ENCODE assay signal across 8 cellular contexts in the genomic region with DNA sequence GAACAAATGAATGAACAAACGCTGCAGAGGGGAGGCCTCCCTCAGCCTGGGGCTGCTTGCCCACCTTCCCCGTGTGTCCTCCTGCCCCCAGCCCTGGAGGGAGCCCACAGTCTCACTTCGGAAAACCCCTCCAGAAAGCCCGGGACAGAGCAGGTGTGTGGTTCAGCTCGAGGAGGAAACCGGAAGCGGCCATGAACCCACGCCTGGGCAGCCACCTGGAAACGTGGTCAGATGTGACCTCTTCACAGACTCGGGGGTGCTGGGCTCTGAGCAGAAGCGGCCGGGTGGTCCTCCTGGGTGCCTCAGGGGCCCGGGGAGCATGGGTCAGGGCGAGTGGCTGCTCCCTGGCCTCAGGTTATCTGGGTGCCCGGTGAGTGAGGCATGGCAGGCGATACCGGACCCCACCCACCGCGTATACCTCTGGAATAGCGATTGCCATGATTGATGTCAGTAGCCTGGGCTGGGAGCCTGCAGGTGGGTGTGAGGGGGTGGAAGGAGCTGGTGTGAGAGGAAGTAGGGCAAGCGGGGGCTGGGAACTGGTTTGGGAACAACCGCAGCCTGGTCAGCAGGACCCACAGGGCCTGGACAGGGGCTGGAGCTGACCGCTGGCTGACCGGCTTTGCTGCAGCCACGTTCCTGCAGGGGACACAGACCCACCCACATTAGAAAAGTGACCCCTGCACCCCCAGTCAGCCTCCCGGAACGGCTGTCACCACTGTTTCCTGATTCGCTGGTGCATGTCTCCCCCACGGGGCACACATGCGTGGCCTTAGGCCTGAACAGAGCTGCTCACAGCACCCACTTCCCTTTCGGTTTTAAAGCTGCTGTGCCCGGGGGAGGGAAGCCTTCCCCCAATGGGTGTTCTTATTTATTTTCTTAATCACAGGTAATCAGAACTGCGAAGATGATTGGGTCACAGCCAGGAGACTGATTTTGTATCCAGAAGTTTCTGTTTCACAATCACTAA.
DNase-seq lines count a peak whose midpoint lies in the region; ATAC-seq and TF ChIP-seq lines count a peak whose summit lies in the region.
"Not testable (repeated sequence)": the region's sequence is repeated elsewhere in the genome, so short reads cannot be mapped to it uniquely, and the experiment has no call there.

No MANE protein-coding gene starts in this region.

- TF ChIP-seq CTCF in CD4-positive, alpha-beta T cell (IDR thresholded peaks at IDR 0.05): not testable (repeated sequence)

- not testable (repeated sequence) for H3K36me3 Mint-ChIP-seq in CD4-positive, alpha-beta T cell (ENCODE audit: low read depth); activated CD4-positive, alpha-beta T cell treated with anti-CD3 and anti-CD28 coated beads for 36 hours (ENCODE audit: low read depth); naive thymus-derived CD4-positive, alpha-beta T cell

- not testable (repeated sequence) for H3K36me3 ChIP-seq in naive thymus-derived CD4-positive, alpha-beta T cell (ENCODE audit: control insufficient read depth in 2 of 3, insufficient read depth in 3 of 3, low read length in 3 of 3)

- not testable (repeated sequence) for H3K27ac Mint-ChIP-seq in CD4-positive, alpha-beta T cell; activated CD4-positive, alpha-beta T cell treated with anti-CD3 and anti-CD28 coated beads for 36 hours; naive thymus-derived CD4-positive, alpha-beta T cell

- not testable (repeated sequence) for H3K4me1 Mint-ChIP-seq in CD4-positive, alpha-beta T cell (ENCODE audit: low read depth); activated CD4-positive, alpha-beta T cell treated with anti-CD3 and anti-CD28 coated beads for 36 hours; naive thymus-derived CD4-positive, alpha-beta T cell

- CTCF ChIA-PET in CD4-positive, alpha-beta T cell (lab: Charles Lee); activated CD4-positive, alpha-beta T cell treated with anti-CD3 and anti-CD28 coated beads for 36 hours (lab: Charles Lee); naive thymus-derived CD4-positive, alpha-beta T cell (lab: Charles Lee): not testable (repeated sequence)

- H3K27ac ChIP-seq in CD4-positive, alpha-beta T cell (ENCODE audit: low read depth, low read length); naive thymus-derived CD4-positive, alpha-beta T cell (ENCODE audit: low read depth, low read length): not testable (repeated sequence)

- not testable (repeated sequence) for H3K27me3 Mint-ChIP-seq in CD4-positive, alpha-beta T cell; activated CD4-positive, alpha-beta T cell treated with anti-CD3 and anti-CD28 coated beads for 36 hours; naive thymus-derived CD4-positive, alpha-beta T cell

- not testable (repeated sequence) for H3K9me3 ChIP-seq in CD4-positive, alpha-beta T cell (ENCODE audit: control insufficient read depth, low read length); naive thymus-derived CD4-positive, alpha-beta T cell (ENCODE audit: control insufficient read depth in 2 of 3, low read length in 3 of 3)

- intact Hi-C loops in CD4-positive, alpha-beta T cell (cut with DNase I, micrococcal nuclease); activated CD4-positive, alpha-beta T cell treated with anti-CD3 and anti-CD28 coated beads for 36 hours (cut with DNase I, micrococcal nuclease); Right ventricle myocardium superior (cut with DNase I); naive thymus-derived CD4-positive, alpha-beta T cell (cut with micrococcal nuclease): not testable (repeated sequence)

- not testable (repeated sequence) for H3K4me3 Mint-ChIP-seq in CD4-positive, alpha-beta T cell; activated CD4-positive, alpha-beta T cell treated with anti-CD3 and anti-CD28 coated beads for 36 hours; naive thymus-derived CD4-positive, alpha-beta T cell

- H3K9me3 Mint-ChIP-seq in CD4-positive, alpha-beta T cell; activated CD4-positive, alpha-beta T cell treated with anti-CD3 and anti-CD28 coated beads for 36 hours (ENCODE audit: low read depth); naive thymus-derived CD4-positive, alpha-beta T cell: not testable (repeated sequence)

- DNase-seq in CD4-positive, alpha-beta T cell; activated CD4-positive, alpha-beta T cell treated with anti-CD3 and anti-CD28 coated beads for 36 hours; Right ventricle myocardium superior; naive thymus-derived CD4-positive, alpha-beta T cell: not testable (repeated sequence)

- H3K4me1 ChIP-seq in naive thymus-derived CD4-positive, alpha-beta T cell (ENCODE audit: control insufficient read depth in 2 of 2, insufficient read depth in 2 of 2, low read length in 2 of 2): not testable (repeated sequence)

- not testable (repeated sequence) for H3K4me3 ChIP-seq in naive thymus-derived CD4-positive, alpha-beta T cell (ENCODE audit: low read length)

- not testable (repeated sequence) for H3K27me3 ChIP-seq in CD4-positive, alpha-beta T cell (ENCODE audit: control insufficient read depth, insufficient read depth, low read length); naive thymus-derived CD4-positive, alpha-beta T cell (ENCODE audit: control insufficient read depth in 2 of 2, insufficient read depth in 2 of 2, low read length in 2 of 2)

- POLR2A ChIA-PET in CD4-positive, alpha-beta T cell (lab: Charles Lee); activated CD4-positive, alpha-beta T cell treated with anti-CD3 and anti-CD28 coated beads for 36 hours (lab: Charles Lee); naive thymus-derived CD4-positive, alpha-beta T cell (lab: Charles Lee): not testable (repeated sequence)

- ATAC-seq in CD4-positive, alpha-beta T cell (ENCODE audit: poor library complexity): peak; percentile 91
- ATAC-seq in GM19324 (IDR thresholded peaks at IDR 0.05; ENCODE audit: low FRiP score, unreplicated experiment) (peak; percentile 63), GM21619 (IDR thresholded peaks at IDR 0.05; ENCODE audit: unreplicated experiment) (peak; percentile 61), HG02885 (IDR thresholded peaks at IDR 0.05; ENCODE audit: poor library complexity, unreplicated experiment) (peak; percentile 50), HG03354 (IDR thresholded peaks at IDR 0.05; ENCODE audit: poor library complexity, severe bottlenecking, unreplicated experiment) (peak; percentile 75), Right ventricle myocardium superior (ENCODE audit: poor library complexity) (peak; percentile 18)
- peak; percentile 75 for ATAC-seq in activated CD4-positive, alpha-beta T cell treated with anti-CD3 and anti-CD28 coated beads for 36 hours
- ATAC-seq in naive thymus-derived CD4-positive, alpha-beta T cell: peak; percentile 85

Comparison
In these comparisons a context has a peak if more than half of its experiments do, and no peak if none do; other contexts are left out.
1. ATAC-seq: peak in every context shown above with its lines; median percentile 91 in CD4-positive, alpha-beta T cell; 85 in naive thymus-derived CD4-positive, alpha-beta T cell; 75 in HG03354; 75 in activated CD4-positive, alpha-beta T cell treated with anti-CD3 and anti-CD28 coated beads for 36 hours; 63 in GM19324; 61 in GM21619; 50 in HG02885; 18 in Right ventricle myocardium superior.